ENCODE assay signal across 17 cellular contexts in genomic region chr20:38450412-38450975, GRCh38. TPM values are rescaled to one million over a fixed set of nuclear protein-coding genes. Genes with fewer than 3 reads are reported as not detected.
DNase-seq lines count a peak whose midpoint lies in the region; ATAC-seq, FAIRE-seq and TF ChIP-seq lines count a peak whose summit lies in the region.
"Had no signal": no experiment of that assay in that cellular context is flagged by ENCODE, and none has a peak within 500 bp of the region (broad histone marks: within the 10 kb centered on the region; RNA-seq: fewer than 3 reads in every experiment).

No MANE protein-coding gene starts in this region.

- intact Hi-C loops in K562 (cut with micrococcal nuclease) = no loop called here

- peak overlapping the region; percentile 50; the same call in 2 of the 3 replicates for H3K27ac ChIP-seq in K562 (ENCODE audit: extremely low read depth, low read depth, low read length)
- H3K27ac ChIP-seq: foreskin keratinocyte, parathyroid adenoma, SK-N-MC had no signal

- H4K20me1 ChIP-seq in K562 (replicated peaks; ENCODE audit: control insufficient read depth, insufficient read depth, low read length) = no peaks in the 10 kb centered on the region

- H3K79me2 ChIP-seq in K562 (ENCODE audit: control insufficient read depth, insufficient read depth, low read length) = peaks cover 24% of the 10 kb centered on the region
- H3K79me2 ChIP-seq: parathyroid adenoma had no signal

- POLR2A ChIA-PET in K562 (lab: Yijun Ruan, JAX) = no interaction called here

- H2AFZ ChIP-seq in K562 (ENCODE audit: low read depth, low read length) = no peak overlapping the region
- H2AFZ ChIP-seq: parathyroid adenoma had no signal

- peak; percentile 67 for FAIRE-seq in K562 (lab: Jason Lieb, UNC)

- H3K4me2 ChIP-seq in K562 (ENCODE audit: insufficient read depth, low read length) = 0 out of 2 replicates have a peak overlapping the region, but pooled peaks have one; percentile 19

- no peak overlapping the region for H3K4me3 ChIP-seq in K562
- H3K4me3 ChIP-seq: SK-N-MC had no signal

- peaks cover 35 to 56% of the 10 kb centered on the region in 2 experiments for H3K4me1 ChIP-seq in K562 (replicated peaks in 1 of 2; ENCODE audit: control insufficient read depth in 2 of 2, insufficient read depth in 2 of 2, low read length in 2 of 2)

- BruUV-seq in K562 (replicated peaks; lab: Mats Ljungman, UMichigan) = no TSS peak

- no peaks in the 10 kb centered on the region for H3K9me1 ChIP-seq in K562 (ENCODE audit: control insufficient read depth, insufficient read depth, low read length)

- no peak for TF ChIP-seq POLR2A in K562 (conservative IDR thresholded peaks at IDR 0.05)

- CTCF ChIA-PET in K562 (lab: Yijun Ruan, JAX; ENCODE audit: low intra/inter-chr PET ratio) = no interaction called here

- 43% methylated on average over 7 of the region's 7 CpGs for WGBS in K562 (ENCODE audit: insufficient coverage, low coverage, missing lambda C conversion rate)

- ATAC-seq in K562 = no peak
- ATAC-seq in HG03378 (IDR thresholded peaks at IDR 0.05; ENCODE audit: unreplicated experiment) = no peak
- ATAC-seq: foreskin keratinocyte, WTC11 had no signal

- DNase-seq in ELR (ENCODE audit: low read depth) (peak; percentile 93), K562 (ENCODE audit: extremely low read depth in 1 of 4, low spot score in 3 of 4) (peak in 1 of 4 experiments; percentile 58), non-pigmented ciliary epithelial cell (ENCODE audit: low read depth) (peak; percentile 56), NCI-H1930 (lab: John Stamatoyannopoulos, UW) (no peak), NOMO-1 (lab: John Stamatoyannopoulos, UW; ENCODE audit: unreplicated experiment in 2 of 2) (no peak), NCI-H2196 (lab: John Stamatoyannopoulos, UW; ENCODE audit: unreplicated experiment) (no peak)
- DNase-seq: activated T-cell treated with anti-CD3 and anti-CD28 coated beads for 4 hours; anterior cingulate cortex; DMS153; foreskin keratinocyte; MV-4-11; stimulated activated CD4-positive, alpha-beta T cell treated with anti-CD3 and anti-CD28 coated beads, Interleukin-15, amount 100 ng/mL, for 24 hours had no signal

- peak overlapping the region; percentile 15 to 38; a peak in 2 of 4 replicates for H3K9ac ChIP-seq in K562 (ENCODE audit: insufficient read depth in 1 of 2, low read depth in 2 of 2, low read length in 2 of 2)
- H3K9ac ChIP-seq: parathyroid adenoma had no signal

- no peaks in the 10 kb centered on the region for H3K9me3 ChIP-seq in K562 (replicated peaks; ENCODE audit: control insufficient read depth, insufficient read depth, low read depth, low read length)

- H3K27me3 ChIP-seq in K562 (ENCODE audit: control insufficient read depth in 2 of 2, insufficient read depth in 2 of 2, low read length in 2 of 2) = no peaks in the 10 kb centered on the region
- H3K27me3 ChIP-seq: foreskin keratinocyte had no signal

- in situ Hi-C loops in K562 (cut with MboI) = no loop called here

- TF ChIP-seq RAD21 in Ishikawa (IDR thresholded peaks at IDR 0.05; ENCODE audit: low read depth) = no peak
- TF ChIP-seq RAD21 in K562 (CRISPR knock-in tag; conservative IDR thresholded peaks at IDR 0.05 in 1 of 2, IDR thresholded peaks at IDR 0.05 in 1 of 2) = no peak

- TF ChIP-seq CTCF in K562 (IDR thresholded peaks at IDR 0.05 in 2 of 3, conservative IDR thresholded peaks at IDR 0.05 in 1 of 3; ENCODE audit: insufficient read depth in 2 of 3, low read depth in 1 of 3, low read length in 3 of 3) = no peak

- TF ChIP-seq EP300 in Ishikawa (IDR thresholded peaks at IDR 0.05; ENCODE audit: borderline replicate concordance) = no peak
- no peak for TF ChIP-seq EP300 in K562 (IDR thresholded peaks at IDR 0.05; ENCODE audit: low read length)

- H3K36me3 ChIP-seq in K562 (ENCODE audit: control insufficient read depth, insufficient read depth, low read length) = peaks cover 33% of the 10 kb centered on the region

TF ChIP-seq in Ishikawa, 13 proteins besides CTCF, POLR2A, EP300 and RAD21:
- no peak for TF ChIP-seq YY1 (IDR thresholded peaks at IDR 0.05; ENCODE audit: low read depth)
- TF ChIP-seq TEAD4 (IDR thresholded peaks at IDR 0.05) = peak; percentile 30
- peak; percentile 57 for TF ChIP-seq EGR1 (IDR thresholded peaks at IDR 0.05)

TF ChIP-seq in K562, 482 proteins besides CTCF, POLR2A, EP300 and RAD21 (continues in another document):
- TF ChIP-seq NFATC3 (IDR thresholded peaks at IDR 0.05) = no peak
- peak; percentile 45; the same call in 1 of the 2 replicates for TF ChIP-seq SOX6 (IDR thresholded peaks at IDR 0.05)
- TF ChIP-seq ZNF324 (CRISPR knock-in tag; IDR thresholded peaks at IDR 0.05) = no peak
- peak; percentile 54 for TF ChIP-seq CREM (IDR thresholded peaks at IDR 0.05; ENCODE audit: low read depth)
- no peak for TF ChIP-seq NBN (IDR thresholded peaks at IDR 0.05; ENCODE audit: low read depth)
- no peak for TF ChIP-seq STAT5B (CRISPR knock-in tag; IDR thresholded peaks at IDR 0.05)
- peak; percentile 49 for TF ChIP-seq ARID1B (IDR thresholded peaks at IDR 0.05)
- peak; percentile 93 for TF ChIP-seq JUN (IDR thresholded peaks at IDR 0.05; ENCODE audit: borderline replicate concordance, low read depth, low read length)
- peak; percentile 45; the same call in 1 of the 2 replicates for TF ChIP-seq JUN (CRISPR knock-in tag; IDR thresholded peaks at IDR 0.05; ENCODE audit: borderline replicate concordance)
- TF ChIP-seq ATF7 (IDR thresholded peaks at IDR 0.05) = peak; percentile 66; the same call in 1 of the 2 replicates
- TF ChIP-seq EGR1 (conservative IDR thresholded peaks at IDR 0.05) = peak; percentile 91
- peak; percentile 47 for TF ChIP-seq MEIS2 (IDR thresholded peaks at IDR 0.05; ENCODE audit: partially characterized antibody)
- TF ChIP-seq DPF2 (IDR thresholded peaks at IDR 0.05) = peak; percentile 26; the same call in 1 of the 2 replicates
- TF ChIP-seq ZBTB17 (CRISPR knock-in tag; IDR thresholded peaks at IDR 0.05) = no peak
- TF ChIP-seq FOSL1 (tag; conservative IDR thresholded peaks at IDR 0.05) = peak; percentile 93
- TF ChIP-seq, protein P1, sequence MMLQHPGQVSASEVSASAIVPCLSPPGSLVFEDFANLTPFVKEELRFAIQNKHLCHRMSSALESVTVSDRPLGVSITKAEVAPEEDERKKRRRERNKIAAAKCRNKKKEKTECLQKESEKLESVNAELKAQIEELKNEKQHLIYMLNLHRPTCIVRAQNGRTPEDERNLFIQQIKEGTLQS (IDR thresholded peaks at IDR 0.05) = peak; percentile 96
- TF ChIP-seq, protein P1 (CRISPR knock-in tag; conservative IDR thresholded peaks at IDR 0.05) = no peak
- TF ChIP-seq, protein P2, sequence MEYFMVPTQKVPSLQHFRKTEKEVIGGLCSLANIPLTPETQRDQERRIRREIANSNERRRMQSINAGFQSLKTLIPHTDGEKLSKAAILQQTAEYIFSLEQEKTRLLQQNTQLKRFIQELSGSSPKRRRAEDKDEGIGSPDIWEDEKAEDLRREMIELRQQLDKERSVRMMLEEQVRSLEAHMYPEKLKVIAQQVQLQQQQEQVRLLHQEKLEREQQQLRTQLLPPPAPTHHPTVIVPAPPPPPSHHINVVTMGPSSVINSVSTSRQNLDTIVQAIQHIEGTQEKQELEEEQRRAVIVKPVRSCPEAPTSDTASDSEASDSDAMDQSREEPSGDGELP (CRISPR knock-in tag; IDR thresholded peaks at IDR 0.05; ENCODE audit: borderline replicate concordance) = 0 out of 2 replicates have a peak, but pooled peaks have one; percentile 12

RNA-seq across cellular contexts. Expression of gene SNHG17, which starts 15.4 kb away (rescaled TPM):
- total RNA-seq in K562 (2011; cell fraction: chromatin; rRNA removed; ENCODE audit: low replicate concordance) = 199 and 404 TPM in 2 replicates
- total RNA-seq in K562 (2011; cell fraction: nucleolus; rRNA removed) = 262 and 289 TPM in 2 replicates
- total RNA-seq in K562 (2011; cell fraction: nucleoplasm; rRNA removed) = 279 and 385 TPM in 2 replicates
- 57.7 and 72.7 TPM in 2 replicates for total RNA-seq in K562 (2014; rRNA removed)
- total RNA-seq in K562 (2014; rRNA removed; fragmentation: Illumina TruSeq; extraction: Trizol) = 66.3 and 73.6 TPM in 2 replicates
- 69.9 and 74.3 TPM in 2 replicates for total RNA-seq in K562 (2015; rRNA removed; fragmentation: Illumina TruSeq; extraction: Trizol)
- 106 and 112 TPM in 2 replicates for total RNA-seq in K562 (2021)
- 38.8 and 50.3 TPM in 2 replicates for polyA plus RNA-seq in K562 (2011; rRNA removed)
- polyA plus RNA-seq in K562 (2011; cell fraction: cytosol; rRNA removed) = 46.3 and 48.3 TPM in 2 replicates
- polyA plus RNA-seq in K562 (2011; cell fraction: nucleus; rRNA removed) = 168 and 245 TPM in 2 replicates
- polyA plus RNA-seq in K562 (2012) = 55.7 and 78.9 TPM in 2 replicates
- 32.6 and 39.0 TPM in 2 replicates for polyA plus RNA-seq in K562 (2014; fragmentation: Illumina TruSeq; extraction: Trizol)
- 10 to 100 TPM; 29.8 to 35.9 TPM for polyA plus RNA-seq in K562 (2014; fragmentation: Nextera tagmentation; extraction: Ambion mirVana)
- 72.2 and 73.2 TPM in 2 replicates for polyA plus RNA-seq in K562 (2014; rRNA removed)
- 318 and 400 TPM in 2 replicates for polyA minus RNA-seq in K562 (2011; rRNA and poly(A)+ RNA removed)
- 171 and 228 TPM in 2 replicates for polyA minus RNA-seq in K562 (2011; cell fraction: cytosol; rRNA and poly(A)+ RNA removed)
- 155 and 182 TPM in 2 replicates for polyA minus RNA-seq in K562 (2011; cell fraction: nucleus; rRNA and poly(A)+ RNA removed)

RNA-seq across cellular contexts. Expression of gene RALGAPB, which starts 22.1 kb away (rescaled TPM):
- total RNA-seq in K562 (2011; cell fraction: chromatin; rRNA removed; ENCODE audit: low replicate concordance) = 43.1 and 99.4 TPM in 2 replicates
- 19.2 and 27.8 TPM in 2 replicates for total RNA-seq in K562 (2011; cell fraction: nucleolus; rRNA removed)
- 47.1 and 72.9 TPM in 2 replicates for total RNA-seq in K562 (2011; cell fraction: nucleoplasm; rRNA removed)
- 11.6 and 14.7 TPM in 2 replicates for total RNA-seq in K562 (2014; rRNA removed)
- total RNA-seq in K562 (2014; rRNA removed; fragmentation: Illumina TruSeq; extraction: Trizol) = 18.5 and 21.2 TPM in 2 replicates
- total RNA-seq in K562 (2015; rRNA removed; fragmentation: Illumina TruSeq; extraction: Trizol) = 17.7 and 18.6 TPM in 2 replicates
- 21.7 and 23.8 TPM in 2 replicates for total RNA-seq in K562 (2021)
- polyA plus RNA-seq in K562 (2011; rRNA removed) = 12.5 and 13.6 TPM in 2 replicates
- polyA plus RNA-seq in K562 (2011; cell fraction: cytosol; rRNA removed) = 5.0 and 7.1 TPM in 2 replicates
- polyA plus RNA-seq in K562 (2011; cell fraction: nucleus; rRNA removed) = 29.2 and 35.6 TPM in 2 replicates
- polyA plus RNA-seq in K562 (2012) = 14.6 and 16.4 TPM in 2 replicates
- polyA plus RNA-seq in K562 (2014; fragmentation: Illumina TruSeq; extraction: Trizol) = 21.1 and 25.6 TPM in 2 replicates
- polyA plus RNA-seq in K562 (2014; fragmentation: Nextera tagmentation; extraction: Ambion mirVana) = 1 to 10 TPM; 4.3 to 6.0 TPM
- polyA plus RNA-seq in K562 (2014; rRNA removed) = 11.3 and 11.7 TPM in 2 replicates
- 33.0 and 33.6 TPM in 2 replicates for polyA minus RNA-seq in K562 (2011; rRNA and poly(A)+ RNA removed)
- 14.9 and 19.5 TPM in 2 replicates for polyA minus RNA-seq in K562 (2011; cell fraction: cytosol; rRNA and poly(A)+ RNA removed)
- 28.1 and 41.1 TPM in 2 replicates for polyA minus RNA-seq in K562 (2011; cell fraction: nucleus; rRNA and poly(A)+ RNA removed)

Comparison
In these comparisons a context has a peak if more than half of its experiments do, and no peak if none do; other contexts are left out.
1. DNase-seq: peak in ELR (single experiment) and non-pigmented ciliary epithelial cell (single experiment); none in NCI-H1930 (0 of 2), NOMO-1 (0 of 2) and NCI-H2196 (single experiment).